ENCODE assay signal across 24 cellular contexts in the genomic region with DNA sequence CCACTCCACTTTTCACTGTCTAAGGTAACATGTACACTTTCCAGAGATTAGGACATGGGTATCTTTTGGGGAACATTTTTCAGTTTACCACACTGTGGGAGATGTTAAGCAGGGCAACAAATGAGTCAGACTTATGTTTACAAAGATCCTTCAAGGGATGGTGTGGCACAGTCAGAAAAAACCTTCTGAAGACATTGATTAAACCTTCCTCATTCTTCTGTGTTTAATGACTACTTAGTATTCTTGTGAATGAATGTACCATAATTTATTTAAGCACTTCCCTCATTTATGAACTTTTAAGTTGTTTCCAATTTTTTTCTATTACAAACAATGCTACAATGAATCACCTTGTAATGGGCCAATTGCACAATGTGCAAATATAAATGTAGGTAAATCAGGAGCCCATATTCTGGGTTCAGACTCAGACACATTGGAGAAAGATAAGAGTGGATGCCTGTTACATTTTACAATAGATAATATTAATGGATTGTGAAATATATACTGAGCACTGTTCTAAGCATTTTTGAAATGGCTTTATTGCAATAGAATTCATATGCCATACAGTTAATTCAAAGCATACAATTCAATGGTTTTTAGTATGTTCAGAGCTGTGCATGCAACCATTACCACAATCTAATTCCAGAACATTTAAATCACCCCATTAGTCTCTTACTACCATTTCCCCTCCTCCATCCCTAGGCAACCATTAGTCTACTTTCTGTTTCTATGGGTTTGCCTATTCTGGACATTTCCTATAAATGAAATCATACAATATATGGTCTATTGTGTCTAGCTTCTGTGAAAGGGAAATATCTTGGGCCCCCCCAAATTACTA. TPM values are rescaled to one million over a fixed set of nuclear protein-coding genes. Genes with fewer than 3 reads are reported as not detected.
DNase-seq lines count a peak whose midpoint lies in the region; ATAC-seq and TF ChIP-seq lines count a peak whose summit lies in the region.
"Had no signal": no experiment of that assay in that cellular context is flagged by ENCODE, and none has a peak within 500 bp of the region (broad histone marks: within the 10 kb centered on the region; RNA-seq: fewer than 3 reads in every experiment).

No MANE protein-coding gene starts in this region.

- DNase-seq in AG10803 (ENCODE audit: low read depth): peak; percentile 70
- DNase-seq in ELR (ENCODE audit: low read depth): peak; percentile 34
- DNase-seq in NCI-H69 (lab: John Stamatoyannopoulos, UW): peak; percentile 23
- no peak for DNase-seq in inferior parietal cortex (ENCODE audit: extremely low spot score)
- DNase-seq: ACHN; activated CD4-positive, alpha-beta T cell treated with anti-CD3 and anti-CD28 coated beads, Interleukin-2, amount 10 ng/mL, durations not matched to agents 7 days and 5 days; activated CD8-positive, alpha-beta memory T cell treated with anti-CD3 and anti-CD28 coated beads, Interleukin-2, amount 10 ng/mL, durations not matched to agents 7 days and 5 days; body of pancreas; CD4-positive, CD25-positive, alpha-beta regulatory T cell; effector CD4-positive, alpha-beta T cell; kidney glomerular epithelial cell; NCI-H1092 treated with DMSO at 0.1 percent for 48 hours; NCI-H2029 treated with DMSO at 0.1 percent for 48 hours; NCI-H446 treated with DMSO at 0.1 percent for 48 hours; stimulated activated CD4-positive, alpha-beta T cell treated with anti-CD3 and anti-CD28 coated beads, Interleukin-2, amount 100 ng/mL, for 24 hours; testis had no signal

- TF ChIP-seq CTCF in AG10803 (conservative IDR thresholded peaks at IDR 0.05; ENCODE audit: low read length): no peak

- ATAC-seq in esophagus mucosa (peak; percentile 34), HG03571 (IDR thresholded peaks at IDR 0.05; ENCODE audit: unreplicated experiment) (no peak), HG02840 (IDR thresholded peaks at IDR 0.05; ENCODE audit: low FRiP score, unreplicated experiment) (no peak), GM18502 (IDR thresholded peaks at IDR 0.05; ENCODE audit: poor library complexity, unreplicated experiment) (no peak)
- ATAC-seq: activated CD8-positive, alpha-beta memory T cell treated with anti-CD3 and anti-CD28 coated beads, Interleukin-2, amount 10 ng/mL, durations not matched to agents 7 days and 5 days; body of pancreas; GM12878; stimulated activated effector memory CD8-positive, alpha-beta T cell treated with anti-CD3 and anti-CD28 coated beads, Interleukin-12 subunit alpha, Interleukin-12 subunit beta, amount 100 ng/mL, for 72 hours had no signal

- no peak overlapping the region for H3K4me3 ChIP-seq in AG10803 (ENCODE audit: low read length)
- H3K4me3 ChIP-seq: body of pancreas, esophagus muscularis mucosa, GM12878, skin epidermis, testis had no signal

RNA-seq across cellular contexts. Expression of gene SFT2D2, which starts 1.9 kb away (rescaled TPM):
- total RNA-seq in esophagus mucosa: 46.9 TPM

RNA-seq across cellular contexts. Expression of gene TIPRL, which starts 45.1 kb away (rescaled TPM):
- total RNA-seq in esophagus mucosa: 30.9 TPM

RNA-seq across cellular contexts. Expression of gene TBX19, which starts 56.8 kb away (rescaled TPM):
- 0.60 TPM for total RNA-seq in esophagus mucosa
